In the genomic region with DNA sequence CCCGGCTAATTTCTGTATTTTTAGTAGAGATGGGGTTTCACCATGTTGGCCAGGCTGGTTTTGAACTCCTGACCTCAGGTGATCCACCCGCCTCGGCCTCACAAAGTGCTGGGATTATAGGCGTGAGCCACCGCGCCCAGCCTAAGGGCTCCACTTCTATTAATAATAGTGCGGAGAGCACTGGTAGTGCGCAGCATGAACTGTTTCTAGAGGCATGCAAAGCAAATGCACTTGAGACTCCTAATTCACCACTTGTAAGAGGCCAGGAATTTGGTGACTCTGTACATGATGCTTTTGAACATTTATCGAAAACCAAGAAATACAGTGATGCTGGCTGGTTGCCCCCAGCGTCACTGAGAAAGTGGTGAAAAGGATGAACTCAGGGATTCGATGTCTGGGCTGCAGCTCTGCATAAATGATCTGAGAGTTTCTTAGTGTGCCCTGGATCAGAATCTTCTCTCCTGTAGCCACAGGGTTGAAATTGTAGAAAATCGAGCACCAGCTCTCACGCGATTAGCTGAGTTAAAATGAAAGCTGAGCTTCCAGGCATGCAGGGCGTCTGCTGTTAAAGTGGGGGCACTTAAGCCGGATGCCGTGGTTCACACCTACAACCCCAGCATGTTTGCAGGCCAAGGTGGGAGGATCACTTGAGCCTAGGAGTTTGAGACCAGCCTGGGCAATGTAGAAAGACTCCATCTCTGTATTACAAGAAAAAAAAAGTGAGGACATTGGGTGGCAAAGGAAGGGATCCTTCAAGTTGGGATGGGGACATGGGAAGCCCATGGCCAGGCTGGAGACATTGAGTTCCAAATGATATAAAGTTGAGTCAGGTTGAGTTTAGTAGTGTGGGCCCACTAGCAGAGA, we compare ENCODE assay signal across 9 cellular contexts. TPM values are rescaled to one million over a fixed set of nuclear protein-coding genes. Genes with fewer than 3 reads are reported as not detected.
DNase-seq lines count a peak whose midpoint lies in the region; ATAC-seq and TF ChIP-seq lines count a peak whose summit lies in the region.
"Had no signal": no experiment of that assay in that cellular context is flagged by ENCODE, and none has a peak within 500 bp of the region (broad histone marks: within the 10 kb centered on the region; RNA-seq: fewer than 3 reads in every experiment).

No MANE protein-coding gene starts in this region.

- peak overlapping the region; percentile 48 for H3K4me3 ChIP-seq in colonic mucosa
- H3K4me3 ChIP-seq in mesenchymal stem cell (ENCODE audit: insufficient read depth in 1 of 2, low read depth in 1 of 2, low read length in 2 of 2), result no peak overlapping the region

- WGBS in mesenchymal stem cell, result 97% methylated on average over 17 of the region's 17 CpGs

- H3K14ac ChIP-seq in mesenchymal stem cell (ENCODE audit: low read length in 2 of 2), result no peak overlapping the region

- peaks cover 30% of the 10 kb centered on the region for H3K79me1 ChIP-seq in mesenchymal stem cell (replicated peaks; ENCODE audit: low read length, poor library complexity, severe bottlenecking)

- H2AFZ ChIP-seq in mesenchymal stem cell (ENCODE audit: low read depth, low read length), result no peak overlapping the region

- no peak overlapping the region for H3K9ac ChIP-seq in colonic mucosa (ENCODE audit: low read depth in 2 of 2, low read length in 2 of 2)
- no peak overlapping the region for H3K9ac ChIP-seq in mesenchymal stem cell (ENCODE audit: low read length)

- H3K9me3 ChIP-seq in colonic mucosa (no peaks in the 10 kb centered on the region), mesenchymal stem cell (ENCODE audit: control insufficient read depth, low read length) (no peaks in the 10 kb centered on the region)

- no peak overlapping the region for H3K18ac ChIP-seq in mesenchymal stem cell (ENCODE audit: low read depth in 1 of 2, low read length in 2 of 2)

- H3K4ac ChIP-seq in mesenchymal stem cell (ENCODE audit: low read depth in 1 of 2, low read length in 2 of 2), result no peak overlapping the region

- H3K27me3 ChIP-seq in colonic mucosa, result no peaks in the 10 kb centered on the region
- no peaks in the 10 kb centered on the region for H3K27me3 ChIP-seq in mesenchymal stem cell (ENCODE audit: control insufficient read depth in 1 of 2, insufficient read depth in 1 of 2, low read length in 2 of 2)
- H3K27me3 ChIP-seq: foreskin keratinocyte had no signal

- ATAC-seq in GM18502 (IDR thresholded peaks at IDR 0.05; ENCODE audit: poor library complexity, unreplicated experiment) (no peak), HG02840 (IDR thresholded peaks at IDR 0.05; ENCODE audit: low FRiP score, unreplicated experiment) (no peak)
- ATAC-seq: foreskin keratinocyte had no signal

- no peak overlapping the region for H4K8ac ChIP-seq in mesenchymal stem cell (ENCODE audit: low read length)

- H3K4me2 ChIP-seq in mesenchymal stem cell (ENCODE audit: low read length, poor library complexity, severe bottlenecking), result no peak overlapping the region

- H3K4me1 ChIP-seq in colonic mucosa (peaks cover 7% of the 10 kb centered on the region), mesenchymal stem cell (ENCODE audit: control insufficient read depth, insufficient read depth, low read depth, low read length) (peaks cover 29% of the 10 kb centered on the region)

- peak; percentile 56 for DNase-seq in GM19238 (ENCODE audit: insufficient read length, low spot score)
- DNase-seq in activated CD4-positive, alpha-beta T cell treated with anti-CD3 and anti-CD28 coated beads, Interleukin-2, amount 50 U/mL, for 1 hour, result peak; percentile 43
- no peak for DNase-seq in colonic mucosa
- peak; percentile 49 to 58 for DNase-seq in stimulated activated CD8-positive, alpha-beta memory T cell treated with anti-CD3 and anti-CD28 coated beads, Interleukin-15, amount 100 ng/mL, for 4 hours (ENCODE audit: low read depth in 2 of 2)
- DNase-seq in mesenchymal stem cell, result no peak
- no peak for DNase-seq in cortex of kidney (lab: John Stamatoyannopoulos, UW)
- DNase-seq: foreskin keratinocyte had no signal

- H2BK5ac ChIP-seq in mesenchymal stem cell (ENCODE audit: low read depth, low read length, poor library complexity, severe bottlenecking), result no peak overlapping the region

- intact Hi-C loops in colonic mucosa (cut with DNase I), result no loop called here

- H4K91ac ChIP-seq in mesenchymal stem cell (ENCODE audit: low read length), result no peak overlapping the region

- H2BK15ac ChIP-seq in mesenchymal stem cell (ENCODE audit: low read depth, poor library complexity, severe bottlenecking), result no peak overlapping the region

- H2BK12ac ChIP-seq in mesenchymal stem cell (ENCODE audit: low read length in 2 of 2), result no peak overlapping the region

- H3K27ac ChIP-seq in colonic mucosa (no peak overlapping the region), mesenchymal stem cell (ENCODE audit: low read length, poor library complexity, severe bottlenecking) (no peak overlapping the region)
- H3K27ac ChIP-seq: foreskin keratinocyte had no signal

- H3K36me3 ChIP-seq in colonic mucosa (no peaks in the 10 kb centered on the region), mesenchymal stem cell (ENCODE audit: control insufficient read depth in 1 of 2, insufficient read depth in 2 of 2, low read depth in 1 of 2, low read length in 2 of 2) (peaks cover 26 to 54% of the 10 kb centered on the region in 2 experiments)

- no peak overlapping the region for H2AK5ac ChIP-seq in mesenchymal stem cell (ENCODE audit: low read length, severe bottlenecking)

- H2BK120ac ChIP-seq in mesenchymal stem cell (ENCODE audit: low read depth, low read length), result no peak overlapping the region

- H3K23ac ChIP-seq in mesenchymal stem cell (ENCODE audit: low read length in 2 of 2), result no peak overlapping the region

- TF ChIP-seq CTCF in colonic mucosa (IDR thresholded peaks at IDR 0.05), result no peak

RNA-seq across cellular contexts. Expression of gene RNF213, which starts 4.8 kb away (rescaled TPM):
- total RNA-seq in colonic mucosa, result 100 to 1,000 TPM in 1 of 2 donors, 10 to 100 TPM in 1; 80.8 to 101 TPM
- polyA plus RNA-seq in mesenchymal stem cell (2013, experiment 1 of 2), result 21.7 TPM
- 18.9 TPM for polyA plus RNA-seq in mesenchymal stem cell (2013, experiment 2 of 2)

RNA-seq across cellular contexts. Expression of gene SLC26A11, which starts 45.2 kb away (rescaled TPM):
- 1 to 10 TPM; 8.0 to 9.3 TPM for total RNA-seq in colonic mucosa
- polyA plus RNA-seq in mesenchymal stem cell (2013, experiment 1 of 2), result 16.2 TPM
- polyA plus RNA-seq in mesenchymal stem cell (2013, experiment 2 of 2), result 15.6 TPM

RNA-seq across cellular contexts. Expression of gene SGSH, which starts 45.3 kb away (rescaled TPM):
- total RNA-seq in colonic mucosa, result 10 to 100 TPM; 40.3 to 43.1 TPM
- 59.2 TPM for polyA plus RNA-seq in mesenchymal stem cell (2013, experiment 1 of 2)
- polyA plus RNA-seq in mesenchymal stem cell (2013, experiment 2 of 2), result 59.8 TPM

Comparison
In these comparisons a context has a peak if more than half of its experiments do, and no peak if none do; other contexts are left out.
1. DNase-seq: peak in GM19238 (single experiment), activated CD4-positive, alpha-beta T cell treated with anti-CD3 and anti-CD28 coated beads, Interleukin-2, amount 50 U/mL, for 1 hour (single experiment) and stimulated activated CD8-positive, alpha-beta memory T cell treated with anti-CD3 and anti-CD28 coated beads, Interleukin-15, amount 100 ng/mL, for 4 hours (2 of 2); none in colonic mucosa (single experiment), mesenchymal stem cell (single experiment) and cortex of kidney (single experiment).